In genomic region chr7:157703131-157703530, GRCh38 we compare ENCODE assay signal across 12 cellular contexts.
"Had no signal": no experiment of that assay in that cellular context is flagged by ENCODE, and none has a peak within 500 bp of the region (broad histone marks: within the 10 kb centered on the region; RNA-seq: fewer than 3 reads in every experiment).

No MANE protein-coding gene starts in this region.

- H3K4me1 ChIP-seq: psoas muscle had no signal

- ATAC-seq: psoas muscle had no signal

- H3K4me3 Mint-ChIP-seq: activated CD4-positive, alpha-beta memory T cell treated with anti-CD3 and anti-CD28 coated beads for 36 hours; activated naive CD4-positive, alpha-beta T cell treated with anti-CD3 and anti-CD28 coated beads for 36 hours; naive B cell; stimulated activated naive CD8-positive, alpha-beta T cell treated with anti-CD3 and anti-CD28 coated beads, Interleukin-15, Interleukin-2, amounts not matched to agents 100 ng/mL and 50 ng/mL, for 24 hours had no signal

- DNase-seq: activated CD4-positive, alpha-beta memory T cell treated with anti-CD3 and anti-CD28 coated beads for 36 hours; activated CD8-positive, alpha-beta memory T cell treated with anti-CD3 and anti-CD28 coated beads, Interleukin-2, amount 50 U/mL, for 4 hours; activated naive CD4-positive, alpha-beta T cell treated with anti-CD3 and anti-CD28 coated beads for 36 hours; dermis blood vessel endothelial cell; hippocampal formation; naive B cell; nucleus accumbens; psoas muscle; stimulated activated CD4-positive, alpha-beta T cell treated with anti-CD3 and anti-CD28 coated beads, Interleukin-2, amount 100 ng/mL, for 48 hours; T-helper 9 cell had no signal

- H3K4me3 ChIP-seq: lung, psoas muscle had no signal

- H3K9me3 Mint-ChIP-seq: activated CD4-positive, alpha-beta memory T cell treated with anti-CD3 and anti-CD28 coated beads for 36 hours; activated naive CD4-positive, alpha-beta T cell treated with anti-CD3 and anti-CD28 coated beads for 36 hours; naive B cell; stimulated activated naive CD8-positive, alpha-beta T cell treated with anti-CD3 and anti-CD28 coated beads, Interleukin-15, Interleukin-2, amounts not matched to agents 100 ng/mL and 50 ng/mL, for 24 hours had no signal

- H3K27ac Mint-ChIP-seq: activated CD4-positive, alpha-beta memory T cell treated with anti-CD3 and anti-CD28 coated beads for 36 hours; activated naive CD4-positive, alpha-beta T cell treated with anti-CD3 and anti-CD28 coated beads for 36 hours; stimulated activated naive CD8-positive, alpha-beta T cell treated with anti-CD3 and anti-CD28 coated beads, Interleukin-15, Interleukin-2, amounts not matched to agents 100 ng/mL and 50 ng/mL, for 24 hours had no signal

- H3K36me3 Mint-ChIP-seq: activated CD4-positive, alpha-beta memory T cell treated with anti-CD3 and anti-CD28 coated beads for 36 hours; naive B cell had no signal

- H3K9me3 ChIP-seq: psoas muscle had no signal

- H3K27ac ChIP-seq: psoas muscle had no signal
